In genomic region chr10:28410420-28411135, GRCh38 we compare ENCODE assay signal across 1 cellular context.
TF ChIP-seq lines count a peak whose summit lies in the region.

No MANE protein-coding gene starts in this region.

TF ChIP-seq in K562, 482 proteins besides CTCF, POLR2A, EP300 and RAD21 (continued from another document):
- TF ChIP-seq RREB1 (CRISPR knock-in tag; IDR thresholded peaks at IDR 0.05) (no peak), PHB2 (IDR thresholded peaks at IDR 0.05; ENCODE audit: low read depth) (no peak), NUFIP1 (IDR thresholded peaks at IDR 0.05; ENCODE audit: partially characterized antibody) (no peak), NCOR1 (IDR thresholded peaks at IDR 0.05) (no peak), IRF1 (CRISPR knock-in tag; IDR thresholded peaks at IDR 0.05; ENCODE audit: borderline replicate concordance) (no peak), FOXP4 (CRISPR knock-in tag; IDR thresholded peaks at IDR 0.05; ENCODE audit: borderline replicate concordance) (no peak), YY1 (IDR thresholded peaks at IDR 0.05; ENCODE audit: borderline replicate concordance in 1 of 3, control insufficient read depth in 1 of 3, extremely low read depth in 1 of 3, insufficient read depth in 3 of 3, insufficient read length in 1 of 3, insufficient replicate concordance in 2 of 3, low read depth in 1 of 3, low read length in 2 of 3) (no peak), ZNF436 (CRISPR knock-in tag; IDR thresholded peaks at IDR 0.05) (no peak), LCOR (CRISPR knock-in tag; IDR thresholded peaks at IDR 0.05) (no peak), ZNF184 (CRISPR knock-in tag; IDR thresholded peaks at IDR 0.05) (no peak), KAT2B (IDR thresholded peaks at IDR 0.05; ENCODE audit: low read depth, low read length) (no peak), DMBX1 (CRISPR knock-in tag; IDR thresholded peaks at IDR 0.05; ENCODE audit: borderline replicate concordance) (no peak), ZNF592 (IDR thresholded peaks at IDR 0.05) (no peak)
